ENCODE assay signal across 25 cellular contexts in genomic region chr13:32159147-32159869, GRCh38.
A peak's percentile ranks its signal among the peaks of the same experiment; 100 is the strongest.
DNase-seq lines count a peak whose midpoint lies in the region; ATAC-seq, FAIRE-seq and TF ChIP-seq lines count a peak whose summit lies in the region.
"Had no signal": no experiment of that assay in that cellular context is flagged by ENCODE, and none has a peak within 500 bp of the region (broad histone marks: within the 10 kb centered on the region; RNA-seq: fewer than 3 reads in every experiment).

No MANE protein-coding gene starts in this region.

- H3K4me1 ChIP-seq in cardiac muscle cell (ENCODE audit: low read depth), result peaks cover 23% of the 10 kb centered on the region
- peaks cover 0 to 12% (median 0%) of the 10 kb centered on the region in 3 donors for H3K4me1 ChIP-seq in pancreas
- H3K4me1 ChIP-seq: HAP-1 had no signal

- peak; percentile 88 for ATAC-seq in Right ventricle myocardium inferior
- ATAC-seq in pancreas, result peak; percentile 58 to 80 (median 72)
- no peak for ATAC-seq in GM18861 (IDR thresholded peaks at IDR 0.05; ENCODE audit: unreplicated experiment)
- ATAC-seq in stimulated activated naive CD8-positive, alpha-beta T cell treated with anti-CD3 and anti-CD28 coated beads, Interleukin-15, Interleukin-2, amounts not matched to agents 100 U/mL and 50 U/mL, for 24 hours, result no peak
- ATAC-seq: activated CD8-positive, alpha-beta T cell treated with anti-CD3 and anti-CD28 coated beads for 36 hours; activated T-cell treated with anti-CD3 and anti-CD28 coated beads, Interleukin-2, amount 50 U/mL, for 4 hours; HepG2; naive thymus-derived CD4-positive, alpha-beta T cell had no signal

- FAIRE-seq in pancreas (lab: Jason Lieb, UNC), result no peak
- FAIRE-seq: HepG2 had no signal

- WGBS in pancreas, 2 donors, result 27 to 38% methylated on average over 4 of the region's 4 CpGs

- H3K36me3 ChIP-seq in cardiac muscle cell (no peaks in the 10 kb centered on the region), pancreas (peaks cover 0 to 3% (median 2%) of the 10 kb centered on the region in 3 donors)
- H3K36me3 ChIP-seq: HAP-1 had no signal

- intact Hi-C loops in Right ventricle myocardium inferior (cut with DNase I), result no loop called here
- intact Hi-C loops in cardiac septum (cut with DNase I), result no loop called here
- intact Hi-C loops in pancreas (cut with DNase I), result no loop called here

- peak overlapping the region; percentile 64 for H3K27ac ChIP-seq in cardiac muscle cell
- H3K27ac ChIP-seq in pancreas, result no peak overlapping the region
- H3K27ac ChIP-seq: SK-N-MC had no signal

- no peaks in the 10 kb centered on the region for H3K27me3 ChIP-seq in cardiac muscle cell
- no peaks in the 10 kb centered on the region for H3K27me3 ChIP-seq in pancreas

- no peak for TF ChIP-seq CTCF in cardiac muscle cell (IDR thresholded peaks at IDR 0.05; ENCODE audit: low read depth, low read length)
- no peak for TF ChIP-seq CTCF in pancreas (IDR thresholded peaks at IDR 0.05)

- no peak for DNase-seq in Right ventricle myocardium inferior (ENCODE audit: missing footprints)
- no peak for DNase-seq in cardiac septum (ENCODE audit: low spot score)
- peak in 1 of 2 donors; percentile 49 for DNase-seq in cardiac muscle cell (ENCODE audit: low read depth in 1 of 2, low spot score in 1 of 2)
- DNase-seq in pancreas, result no peak
- no peak for DNase-seq in hippocampal formation (lab: John Stamatoyannopoulos, UW)
- no peak for DNase-seq in stimulated activated CD4-positive, alpha-beta T cell treated with anti-CD3 and anti-CD28 coated beads, Interleukin-4, amount 100 ng/mL, for 24 hours
- DNase-seq in stimulated activated naive CD8-positive, alpha-beta T cell treated with anti-CD3 and anti-CD28 coated beads, Interleukin-15, Interleukin-2, amounts not matched to agents 100 U/mL and 50 U/mL, for 24 hours, result no peak
- DNase-seq: 8988T; activated CD8-positive, alpha-beta T cell treated with anti-CD3 and anti-CD28 coated beads for 36 hours; activated naive CD4-positive, alpha-beta T cell treated with anti-CD3 and anti-CD28 coated beads, Interleukin-2, amount 10 ng/mL, durations not matched to agents 7 days and 5 days; activated T-cell treated with anti-CD3 and anti-CD28 coated beads, Interleukin-2, amount 50 U/mL, for 4 hours; anterior cingulate cortex; COR-L47; EL; endodermal cell; naive thymus-derived CD4-positive, alpha-beta T cell; NCI-H1105; NCI-H2081 treated with DMSO at 0.1 percent for 48 hours; NCI-H446 treated with DMSO at 0.1 percent for 48 hours; NK-92 treated with Interleukin-12 subunit alpha and Interleukin-12 subunit beta, amount 100 ng/mL, for 24 hours; trophoblast cell had no signal

- no peak overlapping the region for H3K4me3 ChIP-seq in cardiac muscle cell
- no peak overlapping the region for H3K4me3 ChIP-seq in pancreas
- H3K4me3 ChIP-seq: HAP-1, SK-N-MC had no signal

- H3K9me3 ChIP-seq in cardiac muscle cell (ENCODE audit: low read depth) (no peaks in the 10 kb centered on the region), pancreas (no peaks in the 10 kb centered on the region)
- H3K9me3 ChIP-seq: HAP-1 had no signal

Comparison
In these comparisons a context has a peak if more than half of its experiments do, and no peak if none do; other contexts are left out.
1. ATAC-seq: peak in Right ventricle myocardium inferior (single experiment) and pancreas (4 of 4); none in GM18861 (single experiment) and stimulated activated naive CD8-positive, alpha-beta T cell treated with anti-CD3 and anti-CD28 coated beads, Interleukin-15, Interleukin-2, amounts not matched to agents 100 U/mL and 50 U/mL, for 24 hours (single experiment).